29 cellular contexts compared by ENCODE assay signal in the genomic region with DNA sequence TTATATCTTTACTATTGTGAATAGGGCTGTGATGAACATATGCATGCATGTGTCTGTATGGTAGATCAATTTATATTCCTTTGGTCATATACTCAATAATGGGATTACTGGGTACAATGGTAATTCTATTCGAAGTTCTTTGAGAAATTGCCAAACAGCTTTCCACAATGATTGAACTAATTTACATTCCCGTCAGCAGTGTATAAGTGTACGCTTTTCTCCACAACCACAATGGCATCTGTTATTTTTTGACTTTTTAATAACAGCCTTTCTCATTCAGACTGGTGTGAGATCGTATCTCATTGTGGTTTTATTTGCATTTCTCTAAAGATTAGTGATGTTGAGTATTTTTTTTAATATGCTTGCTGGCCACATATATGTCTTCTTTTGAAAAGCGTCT.
"Had no signal": no experiment of that assay in that cellular context is flagged by ENCODE, and none has a peak within 500 bp of the region (broad histone marks: within the 10 kb centered on the region; RNA-seq: fewer than 3 reads in every experiment).

No MANE protein-coding gene starts in this region.

- H3K36me3 ChIP-seq: stomach, suprapubic skin, thoracic aorta, thyroid gland, tibial artery, tibial nerve, transverse colon, upper lobe of left lung, upper lobe of right lung, uterus, vagina had no signal

- H3K36me3 Mint-ChIP-seq: stimulated activated effector memory CD8-positive, alpha-beta T cell treated with anti-CD3 and anti-CD28 coated beads, Interleukin-12 subunit alpha, Interleukin-12 subunit beta, amount 100 ng/mL, for 72 hours; stimulated activated memory B cell treated with anti-CD40 and anti-IgM and Interleukin-4, amounts not matched to agents 10 μg/mL and 1 μg/mL and 100 μg/mL, for 72 hours; stimulated activated naive B cell treated with anti-CD40 and anti-IgM and Interleukin-4, amounts not matched to agents 10 μg/mL and 1 μg/mL and 100 μg/mL, for 72 hours; type B pancreatic cell had no signal

- H3K4me3 Mint-ChIP-seq: stimulated activated effector memory CD8-positive, alpha-beta T cell treated with anti-CD3 and anti-CD28 coated beads, Interleukin-12 subunit alpha, Interleukin-12 subunit beta, amount 100 ng/mL, for 72 hours; stimulated activated memory B cell treated with anti-CD40 and anti-IgM and Interleukin-4, amounts not matched to agents 10 μg/mL and 1 μg/mL and 100 μg/mL, for 72 hours; stimulated activated naive B cell treated with anti-CD40 and anti-IgM and Interleukin-4, amounts not matched to agents 10 μg/mL and 1 μg/mL and 100 μg/mL, for 72 hours; stimulated activated naive CD8-positive, alpha-beta T cell treated with anti-CD3 and anti-CD28 coated beads, Interleukin-15, amount 100 ng/mL, for 72 hours; stimulated activated naive CD8-positive, alpha-beta T cell treated with anti-CD3 and anti-CD28 coated beads, Interleukin-15, Interleukin-2, amounts not matched to agents 100 ng/mL and 50 ng/mL, for 24 hours; type B pancreatic cell had no signal

- H3K9me3 ChIP-seq: stomach, suprapubic skin, testis, thoracic aorta, thyroid gland, tibial artery, tibial nerve, transverse colon, upper lobe of left lung, upper lobe of right lung, uterus, vagina had no signal

- H3K27me3 ChIP-seq: stomach, suprapubic skin, testis, thyroid gland, tibial artery, tibial nerve, transverse colon, upper lobe of left lung, upper lobe of right lung, uterus, vagina had no signal

- H3K9me3 Mint-ChIP-seq: stimulated activated effector memory CD8-positive, alpha-beta T cell treated with anti-CD3 and anti-CD28 coated beads, Interleukin-12 subunit alpha, Interleukin-12 subunit beta, amount 100 ng/mL, for 72 hours; stimulated activated memory B cell treated with anti-CD40 and anti-IgM and Interleukin-4, amounts not matched to agents 10 μg/mL and 1 μg/mL and 100 μg/mL, for 72 hours; stimulated activated naive CD8-positive, alpha-beta T cell treated with anti-CD3 and anti-CD28 coated beads, Interleukin-15, amount 100 ng/mL, for 72 hours; stimulated activated naive CD8-positive, alpha-beta T cell treated with anti-CD3 and anti-CD28 coated beads, Interleukin-15, Interleukin-2, amounts not matched to agents 100 ng/mL and 50 ng/mL, for 24 hours; type B pancreatic cell had no signal

- H3K27me3 Mint-ChIP-seq: stimulated activated memory B cell treated with anti-CD40 and anti-IgM and Interleukin-4, amounts not matched to agents 10 μg/mL and 1 μg/mL and 100 μg/mL, for 72 hours; stimulated activated naive B cell treated with anti-CD40 and anti-IgM and Interleukin-4, amounts not matched to agents 10 μg/mL and 1 μg/mL and 100 μg/mL, for 72 hours; stimulated activated naive CD8-positive, alpha-beta T cell treated with anti-CD3 and anti-CD28 coated beads, Interleukin-15, amount 100 ng/mL, for 72 hours; stimulated activated naive CD8-positive, alpha-beta T cell treated with anti-CD3 and anti-CD28 coated beads, Interleukin-15, Interleukin-2, amounts not matched to agents 100 ng/mL and 50 ng/mL, for 24 hours; type B pancreatic cell had no signal

- H3K4me1 Mint-ChIP-seq: stimulated activated effector memory CD8-positive, alpha-beta T cell treated with anti-CD3 and anti-CD28 coated beads, Interleukin-12 subunit alpha, Interleukin-12 subunit beta, amount 100 ng/mL, for 72 hours; stimulated activated memory B cell treated with anti-CD40 and anti-IgM and Interleukin-4, amounts not matched to agents 10 μg/mL and 1 μg/mL and 100 μg/mL, for 72 hours; stimulated activated naive B cell treated with anti-CD40 and anti-IgM and Interleukin-4, amounts not matched to agents 10 μg/mL and 1 μg/mL and 100 μg/mL, for 72 hours; stimulated activated naive CD8-positive, alpha-beta T cell treated with anti-CD3 and anti-CD28 coated beads, Interleukin-15, amount 100 ng/mL, for 72 hours had no signal

- H3K4me1 ChIP-seq: stomach, suprapubic skin, testis, thyroid gland, tibial artery, tibial nerve, transverse colon, upper lobe of left lung, upper lobe of right lung, uterus, vagina had no signal

- DNase-seq: stimulated activated CD4-positive, alpha-beta T cell treated with anti-CD3 and anti-CD28 coated beads, Interleukin-2, amount 100 ng/mL, for 48 hours; stimulated activated CD4-positive, alpha-beta T cell treated with anti-CD3 and anti-CD28 coated beads, Interleukin-4, amount 100 ng/mL, for 1 hour; stimulated activated CD4-positive, alpha-beta T cell treated with anti-CD3 and anti-CD28 coated beads, Interleukin-4, amount 100 ng/mL, for 24 hours; stimulated activated CD4-positive, alpha-beta T cell treated with anti-CD3 and anti-CD28 coated beads, Interleukin-4, amount 100 ng/mL, for 4 hours; stimulated activated CD8-positive, alpha-beta memory T cell treated with anti-CD3 and anti-CD28 coated beads, Interleukin-4, amount 100 ng/mL, for 48 hours; stimulated activated naive B cell treated with anti-CD40 and anti-IgM and Interleukin-4, amounts not matched to agents 10 μg/mL and 1 μg/mL and 100 μg/mL, for 72 hours; stimulated activated naive CD4-positive, alpha-beta T cell; stimulated activated naive CD4-positive, alpha-beta T cell treated with Interleukin-2 at 50 U/mL for 16 hours; stimulated activated naive CD8-positive, alpha-beta T cell treated with anti-CD3 and anti-CD28 coated beads, Interleukin-15, amount 100 ng/mL, for 72 hours; stimulated activated naive CD8-positive, alpha-beta T cell treated with anti-CD3 and anti-CD28 coated beads, Interleukin-15, Interleukin-2, amounts not matched to agents 100 U/mL and 50 U/mL, for 24 hours; stomach; substantia nigra; testis; thyroid gland; tibial artery; transverse colon; trophoblast cell; upper lobe of left lung; upper lobe of right lung; uterus had no signal

- FAIRE-seq: urothelium cell line had no signal

- H3K27ac ChIP-seq: stomach, suprapubic skin, testis, thoracic aorta, thyroid gland, tibial artery, tibial nerve, transverse colon, upper lobe of left lung, upper lobe of right lung, uterus, vagina had no signal

- H3K4me3 ChIP-seq: stomach, suprapubic skin, testis, thoracic aorta, thyroid gland, tibial artery, tibial nerve, transverse colon, upper lobe of left lung, upper lobe of right lung, uterus, vagina had no signal

- H3K27ac Mint-ChIP-seq: stimulated activated effector memory CD8-positive, alpha-beta T cell treated with anti-CD3 and anti-CD28 coated beads, Interleukin-12 subunit alpha, Interleukin-12 subunit beta, amount 100 ng/mL, for 72 hours; stimulated activated memory B cell treated with anti-CD40 and anti-IgM and Interleukin-4, amounts not matched to agents 10 μg/mL and 1 μg/mL and 100 μg/mL, for 72 hours; stimulated activated naive B cell treated with anti-CD40 and anti-IgM and Interleukin-4, amounts not matched to agents 10 μg/mL and 1 μg/mL and 100 μg/mL, for 72 hours; stimulated activated naive CD8-positive, alpha-beta T cell treated with anti-CD3 and anti-CD28 coated beads, Interleukin-15, amount 100 ng/mL, for 72 hours; stimulated activated naive CD8-positive, alpha-beta T cell treated with anti-CD3 and anti-CD28 coated beads, Interleukin-15, Interleukin-2, amounts not matched to agents 100 ng/mL and 50 ng/mL, for 24 hours; type B pancreatic cell had no signal
